10 cellular contexts compared by ENCODE assay signal in genomic region chrX:11239230-11239629, GRCh38. TPM values are rescaled to one million over a fixed set of nuclear protein-coding genes. Genes with fewer than 3 reads are reported as not detected.
DNase-seq lines count a peak whose midpoint lies in the region; ATAC-seq and TF ChIP-seq lines count a peak whose summit lies in the region.
"Had no signal": no experiment of that assay in that cellular context is flagged by ENCODE, and none has a peak within 500 bp of the region (broad histone marks: within the 10 kb centered on the region; RNA-seq: fewer than 3 reads in every experiment).

No MANE protein-coding gene starts in this region.

- H3K9me3 ChIP-seq in hepatocyte (ENCODE audit: low read depth): no peaks in the 10 kb centered on the region

- H3K27ac ChIP-seq in hepatocyte: peak overlapping the region; percentile 68
- H3K27ac ChIP-seq: parathyroid adenoma had no signal

- no peak overlapping the region for H2AFZ ChIP-seq in hepatocyte
- H2AFZ ChIP-seq: parathyroid adenoma had no signal

- TF ChIP-seq CTCF in hepatocyte (IDR thresholded peaks at IDR 0.05; ENCODE audit: poor library complexity): no peak

- no peaks in the 10 kb centered on the region for H3K4me1 ChIP-seq in hepatocyte (ENCODE audit: insufficient read depth)
- H3K4me1 ChIP-seq: parathyroid adenoma had no signal

- H3K4me2 ChIP-seq in hepatocyte: no peak overlapping the region

- no peaks in the 10 kb centered on the region for H3K36me3 ChIP-seq in hepatocyte (replicated peaks; ENCODE audit: insufficient read depth, low read depth)

- ATAC-seq in GM21529 (IDR thresholded peaks at IDR 0.05; ENCODE audit: unreplicated experiment) (peak; percentile 80), left lobe of liver (no peak), GM21528 (IDR thresholded peaks at IDR 0.05; ENCODE audit: low FRiP score, unreplicated experiment) (no peak)

- H3K4me3 ChIP-seq in hepatocyte: no peak overlapping the region

- DNase-seq in GM04503 (ENCODE audit: low read depth) (peak; percentile 22), LoVo (ENCODE audit: low spot score) (peak; percentile 0), hepatocyte (ENCODE audit: low spot score) (peak; percentile 59), left lobe of liver (ENCODE audit: low spot score) (no peak), NCI-H2107 (lab: John Stamatoyannopoulos, UW) (no peak), UCSD-AML1 (lab: John Stamatoyannopoulos, UW; ENCODE audit: unreplicated experiment) (no peak)

- no peaks in the 10 kb centered on the region for H3K9me2 ChIP-seq in hepatocyte (replicated peaks; ENCODE audit: insufficient read depth)

- no peaks in the 10 kb centered on the region for H3K27me3 ChIP-seq in hepatocyte

- H4K20me1 ChIP-seq in hepatocyte (ENCODE audit: insufficient read depth, poor library complexity, severe bottlenecking): no peaks in the 10 kb centered on the region

- no peaks in the 10 kb centered on the region for H3K79me2 ChIP-seq in hepatocyte
- H3K79me2 ChIP-seq: parathyroid adenoma had no signal

RNA-seq across cellular contexts. Expression of gene AMELX, which starts 54.0 kb away (rescaled TPM):
- total RNA-seq in hepatocyte (not detected in 2 replicates), left lobe of liver (not detected)
- polyA plus RNA-seq in hepatocyte: not detected in 2 replicates
- total RNA-seq: subcutaneous adipose tissue had no signal

Comparison
In these comparisons a context has a peak if more than half of its experiments do, and no peak if none do; other contexts are left out.
1. DNase-seq: peak in GM04503 (single experiment), LoVo (single experiment) and hepatocyte (single experiment); none in left lobe of liver (single experiment), NCI-H2107 (single experiment) and UCSD-AML1 (single experiment).